Comparison of ENCODE assay signal across 13 cellular contexts in genomic region chr4:150173420-150173819, GRCh38.
DNase-seq lines count a peak whose midpoint lies in the region; ATAC-seq and TF ChIP-seq lines count a peak whose summit lies in the region.
"Had no signal": no experiment of that assay in that cellular context is flagged by ENCODE, and none has a peak within 500 bp of the region (broad histone marks: within the 10 kb centered on the region; RNA-seq: fewer than 3 reads in every experiment).

No MANE protein-coding gene starts in this region.

- H4K20me1 ChIP-seq in BLaER1: no peaks in the 10 kb centered on the region
- H4K20me1 ChIP-seq in neural progenitor cell (ENCODE audit: low read depth): no peaks in the 10 kb centered on the region

- H3K79me2 ChIP-seq in neural progenitor cell (ENCODE audit: low read depth): no peaks in the 10 kb centered on the region

- H3K36me3 Mint-ChIP-seq in neural progenitor cell: peaks cover 7% of the 10 kb centered on the region

- TF ChIP-seq CTCF in fibroblast of pulmonary artery (IDR thresholded peaks at IDR 0.05; ENCODE audit: low read length, missing control alignments) (no peak), neural progenitor cell (IDR thresholded peaks at IDR 0.05) (no peak)

- H3K27ac ChIP-seq in BLaER1 (no peak overlapping the region), neural progenitor cell (no peak overlapping the region)

- peak overlapping the region; percentile 90 for H3K27ac Mint-ChIP-seq in neural progenitor cell
- H3K27ac Mint-ChIP-seq: activated CD8-positive, alpha-beta T cell treated with anti-CD3 and anti-CD28 coated beads for 36 hours had no signal

- H2AFZ ChIP-seq in neural progenitor cell (replicated peaks): no peak overlapping the region

- H3K4me3 ChIP-seq in BLaER1 (no peak overlapping the region), fibroblast of pulmonary artery (replicated peaks; ENCODE audit: low read depth, low read length) (no peak overlapping the region), neural progenitor cell (no peak overlapping the region)

- peak overlapping the region; percentile 71 for H3K4me3 Mint-ChIP-seq in neural progenitor cell
- H3K4me3 Mint-ChIP-seq: activated CD8-positive, alpha-beta T cell treated with anti-CD3 and anti-CD28 coated beads for 36 hours had no signal

- peaks cover 41% of the 10 kb centered on the region for H3K4me1 Mint-ChIP-seq in neural progenitor cell

- no peaks in the 10 kb centered on the region for H3K9me3 ChIP-seq in BLaER1
- H3K9me3 ChIP-seq in neural progenitor cell (ENCODE audit: low read depth): no peaks in the 10 kb centered on the region
- H3K9me3 ChIP-seq: BE2C had no signal

- ATAC-seq in HG02642 (IDR thresholded peaks at IDR 0.05; ENCODE audit: poor library complexity, unreplicated experiment): no peak
- ATAC-seq in HG02610 (IDR thresholded peaks at IDR 0.05; ENCODE audit: unreplicated experiment): no peak
- ATAC-seq: activated CD8-positive, alpha-beta T cell treated with anti-CD3 and anti-CD28 coated beads for 36 hours had no signal

- no peaks in the 10 kb centered on the region for H3K36me3 ChIP-seq in BLaER1
- no peaks in the 10 kb centered on the region for H3K36me3 ChIP-seq in neural progenitor cell
- H3K36me3 ChIP-seq: BE2C had no signal

- H3K27me3 Mint-ChIP-seq in neural progenitor cell (ENCODE audit: insufficient read depth, low read depth): peaks cover 2% of the 10 kb centered on the region
- H3K27me3 Mint-ChIP-seq: activated CD8-positive, alpha-beta T cell treated with anti-CD3 and anti-CD28 coated beads for 36 hours had no signal

- H3K4me1 ChIP-seq in BLaER1: peaks cover 17% of the 10 kb centered on the region
- no peaks in the 10 kb centered on the region for H3K4me1 ChIP-seq in neural progenitor cell

- H3K27me3 ChIP-seq in BLaER1 (no peaks in the 10 kb centered on the region), neural progenitor cell (no peaks in the 10 kb centered on the region)
- H3K27me3 ChIP-seq: BE2C had no signal

- DNase-seq in NCI-H345 treated with DMSO at 0.1 percent for 48 hours (lab: John Stamatoyannopoulos, UW; ENCODE audit: unreplicated experiment): peak; percentile 17
- peak; percentile 6 for DNase-seq in fibroblast of pulmonary artery (ENCODE audit: low read depth)
- no peak for DNase-seq in neural progenitor cell (ENCODE audit: low spot score)
- DNase-seq in superior temporal gyrus (ENCODE audit: extremely low spot score): no peak
- DNase-seq in NK-92 (lab: John Stamatoyannopoulos, UW; ENCODE audit: unreplicated experiment): no peak
- DNase-seq: activated CD8-positive, alpha-beta T cell treated with anti-CD3 and anti-CD28 coated beads for 36 hours; activated effector memory CD4-positive, alpha-beta T cell treated with anti-CD3 and anti-CD28 coated beads, Interleukin-2, amount 50 U/mL, for 16 hours; BE2C; MM.1S; T1000 had no signal

- peaks cover 6% of the 10 kb centered on the region for H3K9me3 Mint-ChIP-seq in neural progenitor cell
- H3K9me3 Mint-ChIP-seq: activated CD8-positive, alpha-beta T cell treated with anti-CD3 and anti-CD28 coated beads for 36 hours had no signal

- H3K9ac ChIP-seq in BLaER1: no peak overlapping the region
- H3K9ac ChIP-seq in neural progenitor cell: no peak overlapping the region

- H3F3A ChIP-seq in neural progenitor cell (ENCODE audit: low read depth): no peaks in the 10 kb centered on the region

- peak overlapping the region; percentile 43 for H3K4me2 ChIP-seq in BLaER1
- no peak overlapping the region for H3K4me2 ChIP-seq in neural progenitor cell

Comparison
In these comparisons a context has a peak if more than half of its experiments do, and no peak if none do; other contexts are left out.
1. DNase-seq: peak in NCI-H345 treated with DMSO at 0.1 percent for 48 hours (single experiment) and fibroblast of pulmonary artery (single experiment); none in neural progenitor cell (single experiment), superior temporal gyrus (single experiment) and NK-92 (single experiment).